In the genomic region with DNA sequence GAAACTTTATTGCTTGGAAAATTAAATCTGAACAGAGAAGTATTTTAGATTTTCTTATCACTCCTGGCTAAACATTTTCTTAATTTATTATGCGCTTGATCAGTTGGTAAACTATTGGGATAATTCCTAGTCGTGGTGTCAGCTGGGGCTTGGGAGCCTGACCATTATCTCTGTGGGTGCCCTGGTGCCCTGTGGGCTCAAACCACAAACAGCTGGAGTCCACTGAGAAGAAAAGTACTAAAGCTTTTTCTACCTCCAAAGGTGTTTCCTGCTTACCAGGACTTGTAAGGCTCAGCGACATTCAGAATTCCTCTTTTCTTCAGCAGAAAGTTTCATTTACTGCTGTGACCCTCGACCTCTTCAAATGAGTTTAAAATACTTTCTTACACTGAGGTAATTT, we compare ENCODE assay signal across 19 cellular contexts.
A peak's percentile ranks its signal among the peaks of the same experiment; 100 is the strongest.
DNase-seq lines count a peak whose midpoint lies in the region; FAIRE-seq and TF ChIP-seq lines count a peak whose summit lies in the region.
"Had no signal": no experiment of that assay in that cellular context is flagged by ENCODE, and none has a peak within 500 bp of the region (broad histone marks: within the 10 kb centered on the region; RNA-seq: fewer than 3 reads in every experiment).

No MANE protein-coding gene starts in this region.

- no peak overlapping the region for H3K18ac ChIP-seq in H1 (ENCODE audit: extremely low read depth, low read length)

- H4K5ac ChIP-seq in H1 (ENCODE audit: insufficient read length, low read depth, low read length): peak overlapping the region; percentile 48

- no peak overlapping the region for H3K4me3 Mint-ChIP-seq in neural progenitor cell
- H3K4me3 Mint-ChIP-seq: CD8-positive, alpha-beta memory T cell; IgD-negative memory B cell had no signal

- H2BK120ac ChIP-seq in H1 (replicated peaks; ENCODE audit: low read depth, low read length): peak overlapping the region; percentile 87

- H3K4me1 Mint-ChIP-seq in neural progenitor cell: peaks cover 3% of the 10 kb centered on the region
- H3K4me1 Mint-ChIP-seq: CD8-positive, alpha-beta memory T cell; IgD-negative memory B cell had no signal

- H2BK5ac ChIP-seq in H1 (ENCODE audit: low read depth, low read length): peak overlapping the region; percentile 22; the same call in 1 of the 2 replicates

- H4K91ac ChIP-seq in H1 (replicated peaks; ENCODE audit: insufficient read length, low read length): no peak overlapping the region

- H3K79me2 ChIP-seq in H1 (ENCODE audit: control insufficient read depth in 1 of 2, insufficient read depth in 2 of 2, low read length in 2 of 2) (no peaks in the 10 kb centered on the region), neural progenitor cell (ENCODE audit: low read depth) (no peaks in the 10 kb centered on the region), Karpas-422 (ENCODE audit: low read length) (no peaks in the 10 kb centered on the region)

- H2AK5ac ChIP-seq in H1 (ENCODE audit: low read depth, low read length): no peak overlapping the region

- no peaks in the 10 kb centered on the region for H3K23me2 ChIP-seq in H1 (ENCODE audit: low read depth, low read length)

- no peaks in the 10 kb centered on the region for H3K9me2 ChIP-seq in Karpas-422 (replicated peaks; ENCODE audit: insufficient read depth, low read length)
- H3K9me2 ChIP-seq: SK-N-SH had no signal

- no peak overlapping the region for H3K4ac ChIP-seq in H1 (replicated peaks; ENCODE audit: insufficient read length, low read depth, low read length)

- POLR2A ChIA-PET in H1 (lab: Charles Lee; ENCODE audit: partially characterized antibody): interaction anchor here (0.6 kb wide), 1 partner anchor 151 kb away, joined by 3 read pairs; no protein-coding TSS in a partner anchor

- no peak overlapping the region for H3K27ac Mint-ChIP-seq in neural progenitor cell
- H3K27ac Mint-ChIP-seq: CD8-positive, alpha-beta memory T cell; IgD-negative memory B cell had no signal

- no peak for FAIRE-seq in H1 (lab: Jason Lieb, UNC)
- FAIRE-seq: A204.1 had no signal

- no peak overlapping the region for H2BK12ac ChIP-seq in H1 (ENCODE audit: low read depth, low read length)

- H4K8ac ChIP-seq in H1 (ENCODE audit: extremely low read depth, insufficient read depth, low read length): no peak overlapping the region

- no peak overlapping the region for H3K23ac ChIP-seq in H1 (ENCODE audit: insufficient read length)

- H2BK20ac ChIP-seq in H1 (ENCODE audit: low read length): peak overlapping the region; percentile 40

- no peak overlapping the region for H3K4me3 ChIP-seq in H1 (ENCODE audit: extremely low read depth in 1 of 4, insufficient read depth in 2 of 4, low read depth in 3 of 4, low read length in 4 of 4)
- no peak overlapping the region for H3K4me3 ChIP-seq in neural progenitor cell
- H3K4me3 ChIP-seq in right atrium auricular region: no peak overlapping the region
- H3K4me3 ChIP-seq in sigmoid colon: no peak overlapping the region
- no peak overlapping the region for H3K4me3 ChIP-seq in Karpas-422 (ENCODE audit: low read length)

- H3K27me3 Mint-ChIP-seq in neural progenitor cell (ENCODE audit: insufficient read depth, low read depth): peaks cover 3% of the 10 kb centered on the region

- H3K56ac ChIP-seq in H1 (replicated peaks; ENCODE audit: insufficient read length, low read depth, low read length): no peak overlapping the region

- H3K27me3 ChIP-seq in H1 (replicated peaks in 1 of 4; ENCODE audit: control insufficient read depth in 3 of 4, extremely low read depth in 1 of 4, insufficient read depth in 3 of 4, low read length in 3 of 4): no peaks in the 10 kb centered on the region
- H3K27me3 ChIP-seq in neural progenitor cell: no peaks in the 10 kb centered on the region
- no peaks in the 10 kb centered on the region for H3K27me3 ChIP-seq in right atrium auricular region
- no peaks in the 10 kb centered on the region for H3K27me3 ChIP-seq in sigmoid colon
- H3K27me3 ChIP-seq in Karpas-422 (ENCODE audit: low read length): no peaks in the 10 kb centered on the region
- H3K27me3 ChIP-seq: BE2C had no signal

- H3K4me2 ChIP-seq in H1 (ENCODE audit: insufficient read depth in 1 of 2, low read depth in 2 of 2, low read length in 2 of 2) (peak overlapping the region; percentile 16 to 23; a peak in 1 of 4 replicates), neural progenitor cell (peak overlapping the region; percentile 26), Karpas-422 (ENCODE audit: low read depth, low read length, poor library complexity, severe bottlenecking) (no peak overlapping the region)
- H3K4me2 ChIP-seq: SK-N-SH had no signal

- no peak for TF ChIP-seq EP300 in Ishikawa (IDR thresholded peaks at IDR 0.05; ENCODE audit: borderline replicate concordance)
- no peak for TF ChIP-seq EP300 in H1 (IDR thresholded peaks at IDR 0.05; ENCODE audit: borderline replicate concordance in 1 of 2, low read depth in 2 of 2, low read length in 2 of 2)
- no peak for TF ChIP-seq EP300 in sigmoid colon (IDR thresholded peaks at IDR 0.05)

- DNase-seq in COR-L47 (lab: John Stamatoyannopoulos, UW) (peak; percentile 50), H1 (ENCODE audit: low read depth in 1 of 2, low spot score in 2 of 2) (no peak), neural progenitor cell (ENCODE audit: low spot score) (no peak), right atrium auricular region (ENCODE audit: low spot score) (no peak), sigmoid colon (no peak), Karpas-422 (no peak)
- DNase-seq: BE2C; CD8-positive, alpha-beta memory T cell; DMS79; GOT3; NCI-H1092 treated with DMSO at 0.1 percent for 48 hours; NCI-H187; NCI-H226; NCI-H524; SHP77; SK-N-SH had no signal

- H3F3A ChIP-seq in neural progenitor cell (ENCODE audit: low read depth): no peaks in the 10 kb centered on the region

- no peaks in the 10 kb centered on the region; a peak in 1 of 7 replicates for H3K4me1 ChIP-seq in H1 (replicated peaks in 1 of 4; ENCODE audit: control insufficient read depth in 3 of 4, insufficient read depth in 4 of 4, low read length in 3 of 4)
- peaks cover 13% of the 10 kb centered on the region for H3K4me1 ChIP-seq in neural progenitor cell
- no peaks in the 10 kb centered on the region for H3K4me1 ChIP-seq in right atrium auricular region
- H3K4me1 ChIP-seq in sigmoid colon: no peaks in the 10 kb centered on the region
- no peaks in the 10 kb centered on the region for H3K4me1 ChIP-seq in Karpas-422 (ENCODE audit: low read length)
- H3K4me1 ChIP-seq: BE2C had no signal

- H3K9ac ChIP-seq in H1 (replicated peaks in 1 of 4; ENCODE audit: extremely low read depth in 1 of 4, low read depth in 3 of 4, low read length in 3 of 4) (no peak overlapping the region), neural progenitor cell (no peak overlapping the region), Karpas-422 (ENCODE audit: low read length) (no peak overlapping the region)
- H3K9ac ChIP-seq: SK-N-SH had no signal

- peaks cover 30% of the 10 kb centered on the region for H3K9me3 Mint-ChIP-seq in neural progenitor cell

- intact Hi-C loops in sigmoid colon (cut with DNase I): no loop called here

- H3K14ac ChIP-seq in H1 (ENCODE audit: insufficient read length): no peak overlapping the region

- H3K36me3 Mint-ChIP-seq in neural progenitor cell: no peaks in the 10 kb centered on the region

- H2BK15ac ChIP-seq in H1 (ENCODE audit: low read length): no peak overlapping the region

- H2AFZ ChIP-seq in H1 (ENCODE audit: low read length) (no peak overlapping the region), neural progenitor cell (replicated peaks) (no peak overlapping the region), Karpas-422 (ENCODE audit: low read length) (no peak overlapping the region)

- H4K20me1 ChIP-seq in H1 (replicated peaks in 1 of 2; ENCODE audit: control insufficient read depth in 1 of 2, insufficient read depth in 2 of 2, low read length in 2 of 2) (no peaks in the 10 kb centered on the region), neural progenitor cell (ENCODE audit: low read depth) (no peaks in the 10 kb centered on the region), Karpas-422 (ENCODE audit: insufficient read depth, low read depth, low read length) (no peaks in the 10 kb centered on the region)

- peaks cover 0 to 3% (median 0%) of the 10 kb centered on the region in 4 experiments; a peak in 1 of 8 replicates for H3K36me3 ChIP-seq in H1 (ENCODE audit: control insufficient read depth in 2 of 4, insufficient read depth in 4 of 4, low read length in 3 of 4)
- H3K36me3 ChIP-seq in neural progenitor cell: no peaks in the 10 kb centered on the region
- H3K36me3 ChIP-seq in right atrium auricular region: no peaks in the 10 kb centered on the region
- no peaks in the 10 kb centered on the region for H3K36me3 ChIP-seq in sigmoid colon
- no peaks in the 10 kb centered on the region for H3K36me3 ChIP-seq in Karpas-422 (ENCODE audit: insufficient read depth, low read length)
- H3K36me3 ChIP-seq: BE2C had no signal

- no peak for TF ChIP-seq POLR2A in H1 (IDR thresholded peaks at IDR 0.05; ENCODE audit: control extremely low read depth in 1 of 2, low read depth in 2 of 2, low read length in 2 of 2)
- TF ChIP-seq POLR2A in sigmoid colon (IDR thresholded peaks at IDR 0.05): no peak

- WGBS in H1 (ENCODE audit: extremely low coverage in 1 of 2, insufficient coverage in 1 of 2, insufficient read length in 1 of 2, insufficient replicate concordance in 2 of 2, low coverage in 1 of 2, low lambda C conversion rate in 2 of 2, missing lambda C conversion rate in 1 of 2), 2 experiments: 12% methylated on average over 4 of the region's 4 CpGs; no CpG with 5 or more reads in 1 of the 2 experiments
- WGBS in sigmoid colon, 2 donors: 48 to 57% methylated on average over 4 of the region's 4 CpGs

- no peaks in the 10 kb centered on the region for H3K79me1 ChIP-seq in H1 (ENCODE audit: low read depth, low read length)

- H3K27ac ChIP-seq in H1 (ENCODE audit: low read depth, low read length) (no peak overlapping the region), neural progenitor cell (peak overlapping the region; percentile 13), right atrium auricular region (no peak overlapping the region), sigmoid colon (no peak overlapping the region), Karpas-422 (ENCODE audit: low read length) (no peak overlapping the region)

- CTCF ChIA-PET in H1 (lab: Charles Lee; ENCODE audit: partially characterized antibody): interaction anchor here (1.1 kb wide), 2 partner anchors 10 to 231 kb away, joined by 3 to 4 read pairs; no protein-coding TSS in a partner anchor

- no peak for TF ChIP-seq RAD21 in Ishikawa (IDR thresholded peaks at IDR 0.05; ENCODE audit: low read depth)
- TF ChIP-seq RAD21 in H1 (IDR thresholded peaks at IDR 0.05 in 1 of 2, conservative IDR thresholded peaks at IDR 0.05 in 1 of 2; ENCODE audit: low read depth in 2 of 2, low read length in 2 of 2): no peak

- TF ChIP-seq CTCF in H1 (IDR thresholded peaks at IDR 0.05; ENCODE audit: control extremely low read depth in 1 of 3, insufficient read depth in 1 of 3, low read depth in 1 of 3, low read length in 3 of 3) (no peak), neural progenitor cell (IDR thresholded peaks at IDR 0.05) (no peak), right atrium auricular region (IDR thresholded peaks at IDR 0.05) (no peak), sigmoid colon (IDR thresholded peaks at IDR 0.05) (no peak)

- H3K9me3 ChIP-seq in H1 (ENCODE audit: insufficient read depth in 2 of 2, low read depth in 1 of 2, low read length in 1 of 2) (peaks cover under 1 to 3% of the 10 kb centered on the region in 2 experiments; a peak in 1 of 4 replicates), neural progenitor cell (ENCODE audit: low read depth) (peaks cover 2% of the 10 kb centered on the region), right atrium auricular region (peaks cover 0 to 15% of the 10 kb centered on the region in 2 donors), sigmoid colon (peaks cover 0 to 7% (median 0%) of the 10 kb centered on the region in 4 donors), Karpas-422 (ENCODE audit: low read length) (peaks cover 2% of the 10 kb centered on the region; the same call in 1 of the 2 replicates)
- H3K9me3 ChIP-seq: BE2C, SK-N-SH had no signal
